In genomic region chr10:37667736-37668135, GRCh38 we compare ENCODE assay signal across 29 cellular contexts.
"Had no signal": no experiment of that assay in that cellular context is flagged by ENCODE, and none has a peak within 500 bp of the region (broad histone marks: within the 10 kb centered on the region; RNA-seq: fewer than 3 reads in every experiment).

No MANE protein-coding gene starts in this region.

- H3K4me1 Mint-ChIP-seq: activated CD4-positive, alpha-beta T cell treated with anti-CD3 and anti-CD28 coated beads for 36 hours; activated naive CD4-positive, alpha-beta T cell treated with anti-CD3 and anti-CD28 coated beads, Interleukin-2, amount 10 ng/mL, durations not matched to agents 7 days and 5 days; activated naive CD8-positive, alpha-beta T cell treated with anti-CD3 and anti-CD28 coated beads, Interleukin-2, amount 10 ng/mL, durations not matched to agents 7 days and 5 days; brain; stimulated activated memory B cell treated with anti-CD40 and anti-IgM and Interleukin-4, amounts not matched to agents 10 μg/mL and 1 μg/mL and 100 μg/mL, for 72 hours had no signal

- H3K36me3 Mint-ChIP-seq: activated naive CD4-positive, alpha-beta T cell treated with anti-CD3 and anti-CD28 coated beads, Interleukin-2, amount 10 ng/mL, durations not matched to agents 7 days and 5 days; activated naive CD8-positive, alpha-beta T cell treated with anti-CD3 and anti-CD28 coated beads, Interleukin-2, amount 10 ng/mL, durations not matched to agents 7 days and 5 days; brain; stimulated activated memory B cell treated with anti-CD40 and anti-IgM and Interleukin-4, amounts not matched to agents 10 μg/mL and 1 μg/mL and 100 μg/mL, for 72 hours had no signal

- ATAC-seq: activated CD4-positive, alpha-beta T cell treated with anti-CD3 and anti-CD28 coated beads for 36 hours; left lung; lower lobe of right lung; naive thymus-derived CD8-positive, alpha-beta T cell; stimulated activated memory B cell treated with anti-CD40 and anti-IgM and Interleukin-4, amounts not matched to agents 10 μg/mL and 1 μg/mL and 100 μg/mL, for 72 hours had no signal

- H3K27ac Mint-ChIP-seq: activated CD4-positive, alpha-beta T cell treated with anti-CD3 and anti-CD28 coated beads for 36 hours; activated naive CD4-positive, alpha-beta T cell treated with anti-CD3 and anti-CD28 coated beads, Interleukin-2, amount 10 ng/mL, durations not matched to agents 7 days and 5 days; activated naive CD8-positive, alpha-beta T cell treated with anti-CD3 and anti-CD28 coated beads, Interleukin-2, amount 10 ng/mL, durations not matched to agents 7 days and 5 days; activated T-cell treated with anti-CD3 and anti-CD28 coated beads, Interleukin-2, amount 50 U/mL, for 24 hours; brain; naive thymus-derived CD8-positive, alpha-beta T cell; stimulated activated memory B cell treated with anti-CD40 and anti-IgM and Interleukin-4, amounts not matched to agents 10 μg/mL and 1 μg/mL and 100 μg/mL, for 72 hours had no signal

- H3K27me3 Mint-ChIP-seq: activated CD4-positive, alpha-beta T cell treated with anti-CD3 and anti-CD28 coated beads for 36 hours; activated naive CD4-positive, alpha-beta T cell treated with anti-CD3 and anti-CD28 coated beads, Interleukin-2, amount 10 ng/mL, durations not matched to agents 7 days and 5 days; activated naive CD8-positive, alpha-beta T cell treated with anti-CD3 and anti-CD28 coated beads, Interleukin-2, amount 10 ng/mL, durations not matched to agents 7 days and 5 days; activated T-cell treated with anti-CD3 and anti-CD28 coated beads, Interleukin-2, amount 50 U/mL, for 24 hours; brain; naive thymus-derived CD8-positive, alpha-beta T cell; stimulated activated memory B cell treated with anti-CD40 and anti-IgM and Interleukin-4, amounts not matched to agents 10 μg/mL and 1 μg/mL and 100 μg/mL, for 72 hours had no signal

- DNase-seq: activated CD4-positive, alpha-beta T cell treated with anti-CD3 and anti-CD28 coated beads for 36 hours; activated CD4-positive, alpha-beta T cell treated with anti-CD3 and anti-CD28 coated beads, Interleukin-2, amount 50 U/mL, for 48 hours; activated CD4-positive, CD25-positive, alpha-beta regulatory T cell; activated CD8-positive, alpha-beta memory T cell treated with anti-CD3 and anti-CD28 coated beads, Interleukin-2, amount 50 U/mL, for 48 hours; activated gamma-delta T cell; activated naive CD4-positive, alpha-beta T cell treated with anti-CD3 and anti-CD28 coated beads, Interleukin-2, amount 10 ng/mL, durations not matched to agents 7 days and 5 days; activated naive CD8-positive, alpha-beta T cell treated with anti-CD3 and anti-CD28 coated beads, Interleukin-2, amount 10 ng/mL, durations not matched to agents 7 days and 5 days; activated T-cell treated with anti-CD3 and anti-CD28 coated beads, Interleukin-2, amount 50 U/mL, for 24 hours; cerebellar nuclear complex; colonic mucosa; effector CD8-positive, alpha-beta T cell; esophagus squamous epithelium; foreskin melanocyte; left lung; lower lobe of right lung; mesenchymal stem cell; naive thymus-derived CD8-positive, alpha-beta T cell; stimulated activated CD4-positive, alpha-beta T cell treated with anti-CD3 and anti-CD28 coated beads, Interleukin-1b, Interleukin-23, amount 100 ng/mL, for 48 hours; stimulated activated CD4-positive, alpha-beta T cell treated with anti-CD3 and anti-CD28 coated beads, Interleukin-4, amount 100 ng/mL, for 4 hours; stimulated activated CD8-positive, alpha-beta memory T cell treated with anti-CD3 and anti-CD28 coated beads, Interleukin-4, amount 100 ng/mL, for 48 hours; stomach; tibial artery had no signal

- H3K4me3 Mint-ChIP-seq: activated CD4-positive, alpha-beta T cell treated with anti-CD3 and anti-CD28 coated beads for 36 hours; activated naive CD4-positive, alpha-beta T cell treated with anti-CD3 and anti-CD28 coated beads, Interleukin-2, amount 10 ng/mL, durations not matched to agents 7 days and 5 days; activated naive CD8-positive, alpha-beta T cell treated with anti-CD3 and anti-CD28 coated beads, Interleukin-2, amount 10 ng/mL, durations not matched to agents 7 days and 5 days; activated T-cell treated with anti-CD3 and anti-CD28 coated beads, Interleukin-2, amount 50 U/mL, for 24 hours; brain; naive thymus-derived CD8-positive, alpha-beta T cell; stimulated activated memory B cell treated with anti-CD40 and anti-IgM and Interleukin-4, amounts not matched to agents 10 μg/mL and 1 μg/mL and 100 μg/mL, for 72 hours had no signal

- H3K27ac ChIP-seq: ascending aorta, cardiac muscle cell, colonic mucosa, epithelial cell of prostate, esophagus squamous epithelium, left lung, lower lobe of right lung, right atrium auricular region, stomach, suprapubic skin, tibial artery had no signal
